2 cellular contexts compared by ENCODE assay signal in the genomic region with DNA sequence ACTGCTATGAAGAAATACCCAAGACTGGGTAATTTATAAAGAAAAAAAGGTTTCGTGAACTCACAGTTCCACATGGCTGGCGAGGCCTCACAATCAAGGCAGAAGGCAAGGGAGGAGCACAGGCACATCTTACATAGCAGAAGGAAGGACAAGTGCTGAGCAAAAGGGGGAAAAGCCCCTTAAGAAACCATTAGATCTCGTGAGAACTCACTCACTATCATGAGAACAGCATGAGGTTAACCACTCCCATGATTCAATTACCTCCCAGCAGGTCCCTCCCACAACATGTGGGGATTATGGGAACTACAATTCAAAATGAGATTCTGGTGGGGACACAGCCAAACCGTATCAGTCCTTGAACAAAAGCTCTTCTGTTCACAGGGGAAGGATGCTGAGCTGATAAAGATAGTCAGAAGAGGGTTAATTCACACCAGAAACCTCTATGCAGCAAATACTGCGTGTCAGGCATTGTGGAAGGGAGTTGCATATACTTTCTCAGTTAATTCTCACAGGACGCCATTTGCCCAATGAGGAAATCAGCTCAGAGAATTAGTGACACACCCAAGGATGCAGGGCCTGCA.
TF ChIP-seq lines count a peak whose summit lies in the region.

No MANE protein-coding gene starts in this region.

TF ChIP-seq in HCT116, 20 proteins besides CTCF, POLR2A, EP300 and RAD21 (continued from another document):
- TF ChIP-seq SIN3A (IDR thresholded peaks at IDR 0.05; ENCODE audit: low read depth) (no peak), YY1 (IDR thresholded peaks at IDR 0.05; ENCODE audit: extremely low read depth, insufficient replicate concordance, low read depth, low read length) (no peak), CBX3 (IDR thresholded peaks at IDR 0.05; ENCODE audit: low read depth) (no peak)

TF ChIP-seq in K562, 482 proteins besides CTCF, POLR2A, EP300 and RAD21 (continued from another document):
- TF ChIP-seq ZNF707 (CRISPR knock-in tag; conservative IDR thresholded peaks at IDR 0.05) (no peak), ZNF764 (CRISPR knock-in tag; IDR thresholded peaks at IDR 0.05; ENCODE audit: low read depth) (no peak), ZNF444 (CRISPR knock-in tag; IDR thresholded peaks at IDR 0.05) (no peak), FOXJ3 (CRISPR knock-in tag; IDR thresholded peaks at IDR 0.05) (no peak), ARHGAP35 (IDR thresholded peaks at IDR 0.05; ENCODE audit: partially characterized antibody) (no peak), DACH1 (IDR thresholded peaks at IDR 0.05; ENCODE audit: partially characterized antibody) (no peak), ZBTB7A (IDR thresholded peaks at IDR 0.05; ENCODE audit: borderline replicate concordance, control insufficient read depth, low read depth, low read length) (no peak), CTBP1 (IDR thresholded peaks at IDR 0.05; ENCODE audit: borderline replicate concordance) (no peak), DDX20 (tag; IDR thresholded peaks at IDR 0.05; ENCODE audit: low read depth) (no peak), GATA2 (CRISPR knock-in tag; IDR thresholded peaks at IDR 0.05) (no peak), L3MBTL2 (IDR thresholded peaks at IDR 0.05) (no peak), RBM14 (IDR thresholded peaks at IDR 0.05; ENCODE audit: borderline replicate concordance, insufficient read depth, low read depth, low read length) (no peak), MTA1 (IDR thresholded peaks at IDR 0.05; ENCODE audit: borderline replicate concordance) (no peak), JUND (IDR thresholded peaks at IDR 0.05; ENCODE audit: borderline replicate concordance, low read depth, low read length) (no peak), JUND (tag; IDR thresholded peaks at IDR 0.05; ENCODE audit: borderline replicate concordance, low read depth, low read length) (no peak), CCNT2 (IDR thresholded peaks at IDR 0.05; ENCODE audit: borderline replicate concordance, extremely low read depth, insufficient read length, low read depth, low read length) (no peak)
- TF ChIP-seq, protein P1, sequence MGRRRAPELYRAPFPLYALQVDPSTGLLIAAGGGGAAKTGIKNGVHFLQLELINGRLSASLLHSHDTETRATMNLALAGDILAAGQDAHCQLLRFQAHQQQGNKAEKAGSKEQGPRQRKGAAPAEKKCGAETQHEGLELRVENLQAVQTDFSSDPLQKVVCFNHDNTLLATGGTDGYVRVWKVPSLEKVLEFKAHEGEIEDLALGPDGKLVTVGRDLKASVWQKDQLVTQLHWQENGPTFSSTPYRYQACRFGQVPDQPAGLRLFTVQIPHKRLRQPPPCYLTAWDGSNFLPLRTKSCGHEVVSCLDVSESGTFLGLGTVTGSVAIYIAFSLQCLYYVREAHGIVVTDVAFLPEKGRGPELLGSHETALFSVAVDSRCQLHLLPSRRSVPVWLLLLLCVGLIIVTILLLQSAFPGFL (CRISPR knock-in tag; IDR thresholded peaks at IDR 0.05), result no peak
- TF ChIP-seq, protein P2, sequence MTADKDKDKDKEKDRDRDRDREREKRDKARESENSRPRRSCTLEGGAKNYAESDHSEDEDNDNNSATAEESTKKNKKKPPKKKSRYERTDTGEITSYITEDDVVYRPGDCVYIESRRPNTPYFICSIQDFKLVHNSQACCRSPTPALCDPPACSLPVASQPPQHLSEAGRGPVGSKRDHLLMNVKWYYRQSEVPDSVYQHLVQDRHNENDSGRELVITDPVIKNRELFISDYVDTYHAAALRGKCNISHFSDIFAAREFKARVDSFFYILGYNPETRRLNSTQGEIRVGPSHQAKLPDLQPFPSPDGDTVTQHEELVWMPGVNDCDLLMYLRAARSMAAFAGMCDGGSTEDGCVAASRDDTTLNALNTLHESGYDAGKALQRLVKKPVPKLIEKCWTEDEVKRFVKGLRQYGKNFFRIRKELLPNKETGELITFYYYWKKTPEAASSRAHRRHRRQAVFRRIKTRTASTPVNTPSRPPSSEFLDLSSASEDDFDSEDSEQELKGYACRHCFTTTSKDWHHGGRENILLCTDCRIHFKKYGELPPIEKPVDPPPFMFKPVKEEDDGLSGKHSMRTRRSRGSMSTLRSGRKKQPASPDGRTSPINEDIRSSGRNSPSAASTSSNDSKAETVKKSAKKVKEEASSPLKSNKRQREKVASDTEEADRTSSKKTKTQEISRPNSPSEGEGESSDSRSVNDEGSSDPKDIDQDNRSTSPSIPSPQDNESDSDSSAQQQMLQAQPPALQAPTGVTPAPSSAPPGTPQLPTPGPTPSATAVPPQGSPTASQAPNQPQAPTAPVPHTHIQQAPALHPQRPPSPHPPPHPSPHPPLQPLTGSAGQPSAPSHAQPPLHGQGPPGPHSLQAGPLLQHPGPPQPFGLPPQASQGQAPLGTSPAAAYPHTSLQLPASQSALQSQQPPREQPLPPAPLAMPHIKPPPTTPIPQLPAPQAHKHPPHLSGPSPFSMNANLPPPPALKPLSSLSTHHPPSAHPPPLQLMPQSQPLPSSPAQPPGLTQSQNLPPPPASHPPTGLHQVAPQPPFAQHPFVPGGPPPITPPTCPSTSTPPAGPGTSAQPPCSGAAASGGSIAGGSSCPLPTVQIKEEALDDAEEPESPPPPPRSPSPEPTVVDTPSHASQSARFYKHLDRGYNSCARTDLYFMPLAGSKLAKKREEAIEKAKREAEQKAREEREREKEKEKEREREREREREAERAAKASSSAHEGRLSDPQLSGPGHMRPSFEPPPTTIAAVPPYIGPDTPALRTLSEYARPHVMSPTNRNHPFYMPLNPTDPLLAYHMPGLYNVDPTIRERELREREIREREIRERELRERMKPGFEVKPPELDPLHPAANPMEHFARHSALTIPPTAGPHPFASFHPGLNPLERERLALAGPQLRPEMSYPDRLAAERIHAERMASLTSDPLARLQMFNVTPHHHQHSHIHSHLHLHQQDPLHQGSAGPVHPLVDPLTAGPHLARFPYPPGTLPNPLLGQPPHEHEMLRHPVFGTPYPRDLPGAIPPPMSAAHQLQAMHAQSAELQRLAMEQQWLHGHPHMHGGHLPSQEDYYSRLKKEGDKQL (CRISPR knock-in tag; IDR thresholded peaks at IDR 0.05; ENCODE audit: borderline replicate concordance), result no peak
- TF ChIP-seq, protein P3, sequence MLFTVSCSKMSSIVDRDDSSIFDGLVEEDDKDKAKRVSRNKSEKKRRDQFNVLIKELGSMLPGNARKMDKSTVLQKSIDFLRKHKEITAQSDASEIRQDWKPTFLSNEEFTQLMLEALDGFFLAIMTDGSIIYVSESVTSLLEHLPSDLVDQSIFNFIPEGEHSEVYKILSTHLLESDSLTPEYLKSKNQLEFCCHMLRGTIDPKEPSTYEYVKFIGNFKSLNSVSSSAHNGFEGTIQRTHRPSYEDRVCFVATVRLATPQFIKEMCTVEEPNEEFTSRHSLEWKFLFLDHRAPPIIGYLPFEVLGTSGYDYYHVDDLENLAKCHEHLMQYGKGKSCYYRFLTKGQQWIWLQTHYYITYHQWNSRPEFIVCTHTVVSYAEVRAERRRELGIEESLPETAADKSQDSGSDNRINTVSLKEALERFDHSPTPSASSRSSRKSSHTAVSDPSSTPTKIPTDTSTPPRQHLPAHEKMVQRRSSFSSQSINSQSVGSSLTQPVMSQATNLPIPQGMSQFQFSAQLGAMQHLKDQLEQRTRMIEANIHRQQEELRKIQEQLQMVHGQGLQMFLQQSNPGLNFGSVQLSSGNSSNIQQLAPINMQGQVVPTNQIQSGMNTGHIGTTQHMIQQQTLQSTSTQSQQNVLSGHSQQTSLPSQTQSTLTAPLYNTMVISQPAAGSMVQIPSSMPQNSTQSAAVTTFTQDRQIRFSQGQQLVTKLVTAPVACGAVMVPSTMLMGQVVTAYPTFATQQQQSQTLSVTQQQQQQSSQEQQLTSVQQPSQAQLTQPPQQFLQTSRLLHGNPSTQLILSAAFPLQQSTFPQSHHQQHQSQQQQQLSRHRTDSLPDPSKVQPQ (CRISPR knock-in tag; IDR thresholded peaks at IDR 0.05; ENCODE audit: borderline replicate concordance), result no peak
- TF ChIP-seq, protein P4, sequence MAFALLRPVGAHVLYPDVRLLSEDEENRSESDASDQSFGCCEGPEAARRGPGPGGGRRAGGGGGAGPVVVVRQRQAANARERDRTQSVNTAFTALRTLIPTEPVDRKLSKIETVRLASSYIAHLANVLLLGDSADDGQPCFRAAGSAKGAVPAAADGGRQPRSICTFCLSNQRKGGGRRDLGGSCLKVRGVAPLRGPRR (CRISPR knock-in tag; IDR thresholded peaks at IDR 0.05), result no peak
TF ChIP-seq in K562: peak in this region for 0.
